Comparison of ENCODE assay signal across 1 cellular context in the genomic region with DNA sequence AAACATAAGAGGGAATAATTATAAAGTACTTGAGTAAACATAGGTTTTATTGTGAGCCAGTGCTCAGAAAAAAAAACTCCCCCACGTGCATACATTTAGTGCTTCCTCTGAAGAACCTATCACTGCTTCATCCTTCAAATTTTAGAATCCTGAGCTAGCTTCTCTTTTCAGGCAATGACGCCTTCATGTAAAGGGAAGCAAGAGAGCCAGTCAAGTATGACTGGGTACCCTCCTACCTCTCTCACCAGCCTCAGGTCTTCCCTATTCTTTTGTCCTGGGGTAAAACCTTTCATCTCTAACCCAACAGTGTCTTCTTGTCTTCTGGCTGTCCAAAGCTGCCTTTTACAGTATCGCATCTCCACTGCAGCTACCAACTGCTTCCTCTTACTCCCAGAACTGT.
TF ChIP-seq lines count a peak whose summit lies in the region.

No MANE protein-coding gene starts in this region.

TF ChIP-seq in GM23338, 12 proteins besides CTCF, POLR2A, EP300 and RAD21:
- TF ChIP-seq, protein P1, sequence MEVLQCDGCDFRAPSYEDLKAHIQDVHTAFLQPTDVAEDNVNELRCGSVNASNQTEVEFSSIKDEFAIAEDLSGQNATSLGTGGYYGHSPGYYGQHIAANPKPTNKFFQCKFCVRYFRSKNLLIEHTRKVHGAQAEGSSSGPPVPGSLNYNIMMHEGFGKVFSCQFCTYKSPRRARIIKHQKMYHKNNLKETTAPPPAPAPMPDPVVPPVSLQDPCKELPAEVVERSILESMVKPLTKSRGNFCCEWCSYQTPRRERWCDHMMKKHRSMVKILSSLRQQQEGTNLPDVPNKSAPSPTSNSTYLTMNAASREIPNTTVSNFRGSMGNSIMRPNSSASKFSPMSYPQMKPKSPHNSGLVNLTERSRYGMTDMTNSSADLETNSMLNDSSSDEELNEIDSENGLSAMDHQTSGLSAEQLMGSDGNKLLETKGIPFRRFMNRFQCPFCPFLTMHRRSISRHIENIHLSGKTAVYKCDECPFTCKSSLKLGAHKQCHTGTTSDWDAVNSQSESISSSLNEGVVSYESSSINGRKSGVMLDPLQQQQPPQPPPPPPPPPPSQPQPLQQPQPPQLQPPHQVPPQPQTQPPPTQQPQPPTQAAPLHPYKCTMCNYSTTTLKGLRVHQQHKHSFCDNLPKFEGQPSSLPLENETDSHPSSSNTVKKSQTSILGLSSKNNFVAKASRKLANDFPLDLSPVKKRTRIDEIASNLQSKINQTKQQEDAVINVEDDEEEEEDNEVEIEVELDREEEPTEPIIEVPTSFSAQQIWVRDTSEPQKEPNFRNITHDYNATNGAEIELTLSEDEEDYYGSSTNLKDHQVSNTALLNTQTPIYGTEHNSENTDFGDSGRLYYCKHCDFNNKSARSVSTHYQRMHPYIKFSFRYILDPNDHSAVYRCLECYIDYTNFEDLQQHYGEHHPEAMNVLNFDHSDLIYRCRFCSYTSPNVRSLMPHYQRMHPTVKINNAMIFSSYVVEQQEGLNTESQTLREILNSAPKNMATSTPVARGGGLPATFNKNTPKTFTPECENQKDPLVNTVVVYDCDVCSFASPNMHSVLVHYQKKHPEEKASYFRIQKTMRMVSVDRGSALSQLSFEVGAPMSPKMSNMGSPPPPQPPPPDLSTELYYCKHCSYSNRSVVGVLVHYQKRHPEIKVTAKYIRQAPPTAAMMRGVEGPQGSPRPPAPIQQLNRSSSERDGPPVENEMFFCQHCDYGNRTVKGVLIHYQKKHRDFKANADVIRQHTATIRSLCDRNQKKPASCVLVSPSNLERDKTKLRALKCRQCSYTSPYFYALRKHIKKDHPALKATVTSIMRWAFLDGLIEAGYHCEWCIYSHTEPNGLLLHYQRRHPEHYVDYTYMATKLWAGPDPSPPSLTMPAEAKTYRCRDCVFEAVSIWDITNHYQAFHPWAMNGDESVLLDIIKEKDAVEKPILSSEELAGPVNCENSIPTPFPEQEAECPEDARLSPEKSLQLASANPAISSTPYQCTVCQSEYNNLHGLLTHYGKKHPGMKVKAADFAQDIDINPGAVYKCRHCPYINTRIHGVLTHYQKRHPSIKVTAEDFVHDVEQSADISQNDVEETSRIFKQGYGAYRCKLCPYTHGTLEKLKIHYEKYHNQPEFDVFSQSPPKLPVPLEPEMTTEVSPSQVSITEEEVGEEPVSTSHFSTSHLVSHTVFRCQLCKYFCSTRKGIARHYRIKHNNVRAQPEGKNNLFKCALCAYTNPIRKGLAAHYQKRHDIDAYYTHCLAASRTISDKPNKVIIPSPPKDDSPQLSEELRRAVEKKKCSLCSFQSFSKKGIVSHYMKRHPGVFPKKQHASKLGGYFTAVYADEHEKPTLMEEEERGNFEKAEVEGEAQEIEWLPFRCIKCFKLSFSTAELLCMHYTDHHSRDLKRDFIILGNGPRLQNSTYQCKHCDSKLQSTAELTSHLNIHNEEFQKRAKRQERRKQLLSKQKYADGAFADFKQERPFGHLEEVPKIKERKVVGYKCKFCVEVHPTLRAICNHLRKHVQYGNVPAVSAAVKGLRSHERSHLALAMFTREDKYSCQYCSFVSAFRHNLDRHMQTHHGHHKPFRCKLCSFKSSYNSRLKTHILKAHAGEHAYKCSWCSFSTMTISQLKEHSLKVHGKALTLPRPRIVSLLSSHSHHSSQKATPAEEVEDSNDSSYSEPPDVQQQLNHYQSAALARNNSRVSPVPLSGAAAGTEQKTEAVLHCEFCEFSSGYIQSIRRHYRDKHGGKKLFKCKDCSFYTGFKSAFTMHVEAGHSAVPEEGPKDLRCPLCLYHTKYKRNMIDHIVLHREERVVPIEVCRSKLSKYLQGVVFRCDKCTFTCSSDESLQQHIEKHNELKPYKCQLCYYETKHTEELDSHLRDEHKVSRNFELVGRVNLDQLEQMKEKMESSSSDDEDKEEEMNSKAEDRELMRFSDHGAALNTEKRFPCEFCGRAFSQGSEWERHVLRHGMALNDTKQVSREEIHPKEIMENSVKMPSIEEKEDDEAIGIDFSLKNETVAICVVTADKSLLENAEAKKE (CRISPR knock-in tag; IDR thresholded peaks at IDR 0.05), result no peak
- TF ChIP-seq, protein P2, sequence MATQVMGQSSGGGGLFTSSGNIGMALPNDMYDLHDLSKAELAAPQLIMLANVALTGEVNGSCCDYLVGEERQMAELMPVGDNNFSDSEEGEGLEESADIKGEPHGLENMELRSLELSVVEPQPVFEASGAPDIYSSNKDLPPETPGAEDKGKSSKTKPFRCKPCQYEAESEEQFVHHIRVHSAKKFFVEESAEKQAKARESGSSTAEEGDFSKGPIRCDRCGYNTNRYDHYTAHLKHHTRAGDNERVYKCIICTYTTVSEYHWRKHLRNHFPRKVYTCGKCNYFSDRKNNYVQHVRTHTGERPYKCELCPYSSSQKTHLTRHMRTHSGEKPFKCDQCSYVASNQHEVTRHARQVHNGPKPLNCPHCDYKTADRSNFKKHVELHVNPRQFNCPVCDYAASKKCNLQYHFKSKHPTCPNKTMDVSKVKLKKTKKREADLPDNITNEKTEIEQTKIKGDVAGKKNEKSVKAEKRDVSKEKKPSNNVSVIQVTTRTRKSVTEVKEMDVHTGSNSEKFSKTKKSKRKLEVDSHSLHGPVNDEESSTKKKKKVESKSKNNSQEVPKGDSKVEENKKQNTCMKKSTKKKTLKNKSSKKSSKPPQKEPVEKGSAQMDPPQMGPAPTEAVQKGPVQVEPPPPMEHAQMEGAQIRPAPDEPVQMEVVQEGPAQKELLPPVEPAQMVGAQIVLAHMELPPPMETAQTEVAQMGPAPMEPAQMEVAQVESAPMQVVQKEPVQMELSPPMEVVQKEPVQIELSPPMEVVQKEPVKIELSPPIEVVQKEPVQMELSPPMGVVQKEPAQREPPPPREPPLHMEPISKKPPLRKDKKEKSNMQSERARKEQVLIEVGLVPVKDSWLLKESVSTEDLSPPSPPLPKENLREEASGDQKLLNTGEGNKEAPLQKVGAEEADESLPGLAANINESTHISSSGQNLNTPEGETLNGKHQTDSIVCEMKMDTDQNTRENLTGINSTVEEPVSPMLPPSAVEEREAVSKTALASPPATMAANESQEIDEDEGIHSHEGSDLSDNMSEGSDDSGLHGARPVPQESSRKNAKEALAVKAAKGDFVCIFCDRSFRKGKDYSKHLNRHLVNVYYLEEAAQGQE (IDR thresholded peaks at IDR 0.05; ENCODE audit: unreplicated experiment), result no peak
- no peak for TF ChIP-seq POLR2AphosphoS5 (IDR thresholded peaks at IDR 0.05; ENCODE audit: low read depth)
- TF ChIP-seq, protein P3, sequence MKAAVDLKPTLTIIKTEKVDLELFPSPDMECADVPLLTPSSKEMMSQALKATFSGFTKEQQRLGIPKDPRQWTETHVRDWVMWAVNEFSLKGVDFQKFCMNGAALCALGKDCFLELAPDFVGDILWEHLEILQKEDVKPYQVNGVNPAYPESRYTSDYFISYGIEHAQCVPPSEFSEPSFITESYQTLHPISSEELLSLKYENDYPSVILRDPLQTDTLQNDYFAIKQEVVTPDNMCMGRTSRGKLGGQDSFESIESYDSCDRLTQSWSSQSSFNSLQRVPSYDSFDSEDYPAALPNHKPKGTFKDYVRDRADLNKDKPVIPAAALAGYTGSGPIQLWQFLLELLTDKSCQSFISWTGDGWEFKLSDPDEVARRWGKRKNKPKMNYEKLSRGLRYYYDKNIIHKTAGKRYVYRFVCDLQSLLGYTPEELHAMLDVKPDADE (IDR thresholded peaks at IDR 0.05), result no peak
